In genomic region chr7:103143865-103144264, GRCh38 we compare ENCODE assay signal across 1 cellular context.
TF ChIP-seq lines count a peak whose summit lies in the region.

No MANE protein-coding gene starts in this region.

TF ChIP-seq in HepG2, 621 proteins besides CTCF, POLR2A, EP300 and RAD21:
- no peak for TF ChIP-seq ZNF687 (CRISPR knock-in tag; IDR thresholded peaks at IDR 0.05)
- 0 out of 2 replicates have a peak, but pooled peaks have one; percentile 17 for TF ChIP-seq ZNF770 (CRISPR knock-in tag; IDR thresholded peaks at IDR 0.05)
